28 cellular contexts compared by ENCODE assay signal in genomic region chr2:216075510-216076485, GRCh38. TPM values are rescaled to one million over a fixed set of nuclear protein-coding genes. Genes with fewer than 3 reads are reported as not detected.
A peak's percentile ranks its signal among the peaks of the same experiment; 100 is the strongest.
DNase-seq lines count a peak whose midpoint lies in the region; ATAC-seq and TF ChIP-seq lines count a peak whose summit lies in the region.
"Had no signal": no experiment of that assay in that cellular context is flagged by ENCODE, and none has a peak within 500 bp of the region (broad histone marks: within the 10 kb centered on the region; RNA-seq: fewer than 3 reads in every experiment).

No MANE protein-coding gene starts in this region.

- no TSS peak for BruUV-seq in Calu3 (replicated peaks; lab: Mats Ljungman, UMichigan)

- H3K36me3 Mint-ChIP-seq in Calu3 (ENCODE audit: insufficient read depth, unreplicated experiment): peaks cover 51% of the 10 kb centered on the region
- peaks cover 10% of the 10 kb centered on the region for H3K36me3 Mint-ChIP-seq in stimulated activated effector memory CD8-positive, alpha-beta T cell treated with anti-CD3 and anti-CD28 coated beads, Interleukin-12 subunit alpha, Interleukin-12 subunit beta, amount 100 ng/mL, for 72 hours

- DNase-seq in Calu3: no peak
- no peak for DNase-seq in adipocyte (ENCODE audit: low read depth)
- no peak for DNase-seq in stimulated activated effector memory CD8-positive, alpha-beta T cell treated with anti-CD3 and anti-CD28 coated beads, Interleukin-12 subunit alpha, Interleukin-12 subunit beta, amount 100 ng/mL, for 72 hours (ENCODE audit: low spot score in 2 of 2)
- DNase-seq in hippocampal formation (lab: John Stamatoyannopoulos, UW): no peak
- DNase-seq in D341Med (ENCODE audit: low spot score): no peak
- DNase-seq in DMS114 treated with DMSO at 0.1 percent for 48 hours (lab: John Stamatoyannopoulos, UW; ENCODE audit: unreplicated experiment): no peak
- DNase-seq: activated B cell treated with CpG ODN at 0.5 μM for 24 hours; activated CD4-positive, alpha-beta memory T cell treated with anti-CD3 and anti-CD28 coated beads, Interleukin-2, amount 10 ng/mL, durations not matched to agents 7 days and 5 days; activated naive CD4-positive, alpha-beta T cell; activated T-cell treated with anti-CD3 and anti-CD28 coated beads for 4 hours; CD4-positive, alpha-beta memory T cell; DMS53; erythroblast; foreskin fibroblast; GF-D8; Karpas-422; lower lobe of right lung; NCI-H1092; NCI-H1930; NCI-H69; occipital lobe; stimulated activated CD8-positive, alpha-beta memory T cell treated with anti-CD3 and anti-CD28 coated beads, Interleukin-4, amount 100 ng/mL, for 48 hours; T-helper 9 cell had no signal

- CTCF ChIA-PET in Calu3 (lab: Charles Lee): interaction anchor here (1.4 kb wide), 1 partner anchor 11 kb away, joined by 3 read pairs; no protein-coding TSS in a partner anchor

- H3K4me3 Mint-ChIP-seq in Calu3 (ENCODE audit: low read depth, unreplicated experiment): peak overlapping the region; percentile 53
- no peak overlapping the region for H3K4me3 Mint-ChIP-seq in stimulated activated effector memory CD8-positive, alpha-beta T cell treated with anti-CD3 and anti-CD28 coated beads, Interleukin-12 subunit alpha, Interleukin-12 subunit beta, amount 100 ng/mL, for 72 hours
- H3K4me3 Mint-ChIP-seq: activated B cell treated with CpG ODN at 0.5 μM for 24 hours; activated CD4-positive, alpha-beta memory T cell treated with anti-CD3 and anti-CD28 coated beads, Interleukin-2, amount 10 ng/mL, durations not matched to agents 7 days and 5 days; CD4-positive, alpha-beta memory T cell; central memory CD8-positive, alpha-beta T cell had no signal

- peaks cover 22% of the 10 kb centered on the region for H3K36me3 ChIP-seq in adipocyte (ENCODE audit: control insufficient read depth, insufficient read depth, low read length, severe bottlenecking)
- H3K36me3 ChIP-seq in liver (ENCODE audit: control insufficient read depth in 4 of 4, insufficient read depth in 3 of 4, low read depth in 1 of 4, low read length in 3 of 4): peaks cover 0 to 4% (median 2%) of the 10 kb centered on the region in 4 donors
- H3K36me3 ChIP-seq: ascending aorta, lower lobe of right lung, right atrium auricular region had no signal

- no peaks in the 10 kb centered on the region for H3K9me3 Mint-ChIP-seq in Calu3 (ENCODE audit: low read depth, unreplicated experiment)
- no peaks in the 10 kb centered on the region for H3K9me3 Mint-ChIP-seq in stimulated activated effector memory CD8-positive, alpha-beta T cell treated with anti-CD3 and anti-CD28 coated beads, Interleukin-12 subunit alpha, Interleukin-12 subunit beta, amount 100 ng/mL, for 72 hours
- H3K9me3 Mint-ChIP-seq: activated B cell treated with CpG ODN at 0.5 μM for 24 hours; activated CD4-positive, alpha-beta memory T cell treated with anti-CD3 and anti-CD28 coated beads, Interleukin-2, amount 10 ng/mL, durations not matched to agents 7 days and 5 days; CD4-positive, alpha-beta memory T cell; central memory CD8-positive, alpha-beta T cell had no signal

- H3K4me1 Mint-ChIP-seq in Calu3 (ENCODE audit: low read depth, unreplicated experiment): peaks cover 28% of the 10 kb centered on the region
- peaks cover 17% of the 10 kb centered on the region for H3K4me1 Mint-ChIP-seq in stimulated activated effector memory CD8-positive, alpha-beta T cell treated with anti-CD3 and anti-CD28 coated beads, Interleukin-12 subunit alpha, Interleukin-12 subunit beta, amount 100 ng/mL, for 72 hours

- H3K4me3 ChIP-seq in adipocyte (ENCODE audit: low read length) (no peak overlapping the region), liver (ENCODE audit: low read depth in 1 of 3, low read length in 3 of 3) (no peak overlapping the region)
- H3K4me3 ChIP-seq: ascending aorta, lower lobe of right lung, right atrium auricular region had no signal

- no peak for TF ChIP-seq CTCF in Calu3 (IDR thresholded peaks at IDR 0.05; ENCODE audit: unreplicated experiment)
- TF ChIP-seq CTCF in liver (IDR thresholded peaks at IDR 0.05; ENCODE audit: low read depth, low read length, missing input control): no peak

- peak overlapping the region; percentile 85 for H3K27ac Mint-ChIP-seq in Calu3 (ENCODE audit: unreplicated experiment)
- peak overlapping the region; percentile 40 for H3K27ac Mint-ChIP-seq in stimulated activated effector memory CD8-positive, alpha-beta T cell treated with anti-CD3 and anti-CD28 coated beads, Interleukin-12 subunit alpha, Interleukin-12 subunit beta, amount 100 ng/mL, for 72 hours
- H3K27ac Mint-ChIP-seq: activated B cell treated with CpG ODN at 0.5 μM for 24 hours; activated CD4-positive, alpha-beta memory T cell treated with anti-CD3 and anti-CD28 coated beads, Interleukin-2, amount 10 ng/mL, durations not matched to agents 7 days and 5 days had no signal

- intact Hi-C loops in Calu3 (cut with micrococcal nuclease; ENCODE audit: unreplicated experiment): no loop called here

- H3K27me3 Mint-ChIP-seq in Calu3 (ENCODE audit: unreplicated experiment): no peaks in the 10 kb centered on the region
- H3K27me3 Mint-ChIP-seq: activated B cell treated with CpG ODN at 0.5 μM for 24 hours; activated CD4-positive, alpha-beta memory T cell treated with anti-CD3 and anti-CD28 coated beads, Interleukin-2, amount 10 ng/mL, durations not matched to agents 7 days and 5 days; CD4-positive, alpha-beta memory T cell; central memory CD8-positive, alpha-beta T cell had no signal

- peaks cover 26% of the 10 kb centered on the region for H3K4me1 ChIP-seq in adipocyte (ENCODE audit: control insufficient read depth, insufficient read depth, low read length)
- H3K4me1 ChIP-seq in liver (ENCODE audit: control insufficient read depth in 4 of 4, insufficient read depth in 4 of 4, low read length in 3 of 4): peaks cover 10 to 57% (median 50%) of the 10 kb centered on the region in 4 donors
- H3K4me1 ChIP-seq: ascending aorta had no signal

- H3K9me3 ChIP-seq in adipocyte (ENCODE audit: control insufficient read depth, low read length) (no peaks in the 10 kb centered on the region), liver (ENCODE audit: control insufficient read depth in 4 of 4, low read length in 3 of 4) (no peaks in the 10 kb centered on the region)
- H3K9me3 ChIP-seq: ascending aorta, lower lobe of right lung, right atrium auricular region had no signal

- peak overlapping the region; percentile 16 for H3K9ac ChIP-seq in adipocyte (ENCODE audit: low read length)
- H3K9ac ChIP-seq in liver (ENCODE audit: low read depth in 1 of 2, low read length in 2 of 2): no peak overlapping the region

- peak overlapping the region; percentile 35 for H3K27ac ChIP-seq in liver (ENCODE audit: low read depth in 1 of 2, low read length in 2 of 2)
- H3K27ac ChIP-seq: ascending aorta, lower lobe of right lung, right atrium auricular region had no signal

- no peak for TF ChIP-seq RAD21 in liver (IDR thresholded peaks at IDR 0.05)

- ATAC-seq in stimulated activated effector memory CD8-positive, alpha-beta T cell treated with anti-CD3 and anti-CD28 coated beads, Interleukin-12 subunit alpha, Interleukin-12 subunit beta, amount 100 ng/mL, for 72 hours: no peak
- ATAC-seq: SK-N-SH treated with all-trans-retinoic acid at 6 μM for 48 hours had no signal

- 33% methylated on average over 6 of the region's 6 CpGs for WGBS in liver

- H3K27me3 ChIP-seq in adipocyte (replicated peaks; ENCODE audit: control insufficient read depth, insufficient read depth, low read length) (no peaks in the 10 kb centered on the region), liver (ENCODE audit: control insufficient read depth in 4 of 4, insufficient read depth in 4 of 4, low read length in 3 of 4) (no peaks in the 10 kb centered on the region)
- H3K27me3 ChIP-seq: ascending aorta, right atrium auricular region had no signal

TF ChIP-seq in liver, 16 proteins besides CTCF, POLR2A, EP300 and RAD21:
- TF ChIP-seq REST (IDR thresholded peaks at IDR 0.05) (no peak), HNF4A (conservative IDR thresholded peaks at IDR 0.05) (peak in 1 of 2 donors; percentile 17), HNF4G (IDR thresholded peaks at IDR 0.05) (no peak)

RNA-seq across cellular contexts. Expression of gene PECR, which starts 5.8 kb away (rescaled TPM):
- 40.7 and 45.3 TPM in 2 replicates for total RNA-seq in Calu3 (2022)
- 100 to 1,000 TPM in 1 of 2 donors, 10 to 100 TPM in 1; 67.5 to 152 TPM for total RNA-seq in liver
- polyA plus RNA-seq in liver: 10 to 100 TPM; 31.8 to 63.5 TPM

RNA-seq across cellular contexts. Expression of gene TMEM169, which starts 5.9 kb away (rescaled TPM):
- 8.0 and 9.0 TPM in 2 replicates for total RNA-seq in Calu3 (2022)
- 1 to 10 TPM in 1 of 2 donors, under 1 TPM in 1; 0.75 to 1.9 TPM for total RNA-seq in liver
- under 1 TPM; 0.42 to 0.85 TPM for polyA plus RNA-seq in liver

RNA-seq across cellular contexts. Expression of gene XRCC5, which starts 33.4 kb away (rescaled TPM):
- 266 and 313 TPM in 2 replicates for total RNA-seq in Calu3 (2022)
- total RNA-seq in liver: 100 to 1,000 TPM; 104 to 140 TPM
- 10 to 100 TPM; 63.7 to 65.4 TPM for polyA plus RNA-seq in liver
